25 cellular contexts compared by ENCODE assay signal in genomic region chr9:126551812-126552211, GRCh38.
"Had no signal": no experiment of that assay in that cellular context is flagged by ENCODE, and none has a peak within 500 bp of the region (broad histone marks: within the 10 kb centered on the region; RNA-seq: fewer than 3 reads in every experiment).

No MANE protein-coding gene starts in this region.

- H3K9me3 Mint-ChIP-seq: dendritic cell treated with granulocyte-macrophage colony-stimulating factor and Interleukin-4, amounts not matched to agents 40 ng/mL and 50 ng/mL, for 4 days; effector memory CD8-positive, alpha-beta T cell; endodermal cell; mesothelial cell of epicardium had no signal

- H3K4me3 ChIP-seq: colonic mucosa, esophagus squamous epithelium, gastrocnemius medialis, heart right ventricle, left lung, lower lobe of right lung, mucosa of descending colon had no signal

- H3K36me3 Mint-ChIP-seq: mesothelial cell of epicardium had no signal

- H3K4me1 ChIP-seq: colonic mucosa, esophagus squamous epithelium, gastrocnemius medialis, left lung, lower lobe of right lung had no signal

- FAIRE-seq: endometrium, islet of Langerhans, keratinocyte had no signal

- H3K27me3 ChIP-seq: colonic mucosa, gastrocnemius medialis, heart right ventricle had no signal

- H3K36me3 ChIP-seq: colonic mucosa, esophagus squamous epithelium, gastrocnemius medialis, heart right ventricle, left lung, lower lobe of right lung had no signal

- H3K27me3 Mint-ChIP-seq: effector memory CD8-positive, alpha-beta T cell had no signal

- H3K27ac Mint-ChIP-seq: dendritic cell treated with granulocyte-macrophage colony-stimulating factor and Interleukin-4, amounts not matched to agents 40 ng/mL and 50 ng/mL, for 4 days; effector memory CD8-positive, alpha-beta T cell; endodermal cell; mesothelial cell of epicardium had no signal

- H3K27ac ChIP-seq: colonic mucosa, epithelial cell of prostate, esophagus squamous epithelium, gastrocnemius medialis, heart right ventricle, left lung, lower lobe of right lung had no signal

- H3K4me3 Mint-ChIP-seq: dendritic cell treated with granulocyte-macrophage colony-stimulating factor and Interleukin-4, amounts not matched to agents 40 ng/mL and 50 ng/mL, for 4 days; effector memory CD8-positive, alpha-beta T cell; endodermal cell; mesothelial cell of epicardium had no signal

- H3K4me1 Mint-ChIP-seq: endodermal cell had no signal

- ATAC-seq: effector memory CD8-positive, alpha-beta T cell; esophagus mucosa; gastrocnemius medialis; left cardiac atrium; left lung; lower lobe of right lung; mucosa of descending colon had no signal

- DNase-seq: colonic mucosa; cortex of kidney; effector CD8-positive, alpha-beta T cell; effector memory CD8-positive, alpha-beta T cell; endodermal cell; erythroblast; esophagus squamous epithelium; foreskin fibroblast; foreskin melanocyte; gastrocnemius medialis; heart right ventricle; hippocampal formation; left cardiac atrium; left lung; left ventricle myocardium superior; lower lobe of right lung; mesenchymal stem cell; mucosa of descending colon had no signal

- H3K9me3 ChIP-seq: colonic mucosa, esophagus squamous epithelium, gastrocnemius medialis, heart right ventricle, left lung, lower lobe of right lung, mucosa of descending colon had no signal
